1 cellular context compared by ENCODE assay signal in genomic region chr20:25750765-25751696, GRCh38.
TF ChIP-seq lines count a peak whose summit lies in the region.

No MANE protein-coding gene starts in this region.

TF ChIP-seq in HepG2, 621 proteins besides CTCF, POLR2A, EP300 and RAD21 (continued from another document and continues in another):
- TF ChIP-seq GPBP1L1 (CRISPR knock-in tag; IDR thresholded peaks at IDR 0.05) (no peak), IRX3 (CRISPR knock-in tag; IDR thresholded peaks at IDR 0.05; ENCODE audit: borderline replicate concordance, low read depth) (no peak), DDIT3 (CRISPR knock-in tag; IDR thresholded peaks at IDR 0.05) (no peak), KIAA2018 (CRISPR knock-in tag; IDR thresholded peaks at IDR 0.05; ENCODE audit: borderline replicate concordance) (0 out of 2 replicates have a peak, but pooled peaks have one; percentile 22), ZNF318 (CRISPR knock-in tag; IDR thresholded peaks at IDR 0.05) (no peak), ZMYM2 (CRISPR knock-in tag; IDR thresholded peaks at IDR 0.05) (no peak), TOE1 (CRISPR knock-in tag; IDR thresholded peaks at IDR 0.05) (no peak), ZNF609 (CRISPR knock-in tag; IDR thresholded peaks at IDR 0.05; ENCODE audit: borderline replicate concordance) (no peak), ZNF777 (CRISPR knock-in tag; IDR thresholded peaks at IDR 0.05) (no peak; the same call in 1 of the 2 replicates), ZNF253 (CRISPR knock-in tag; IDR thresholded peaks at IDR 0.05; ENCODE audit: borderline replicate concordance) (0 out of 2 replicates have a peak, but pooled peaks have one; percentile 41), ZFY (CRISPR knock-in tag; IDR thresholded peaks at IDR 0.05) (peak; percentile 54; the same call in 1 of the 2 replicates), RARA (CRISPR knock-in tag; IDR thresholded peaks at IDR 0.05) (no peak), ZBTB39 (CRISPR knock-in tag; IDR thresholded peaks at IDR 0.05) (no peak), RARG (CRISPR knock-in tag; IDR thresholded peaks at IDR 0.05; ENCODE audit: low read depth) (no peak), XBP1 (CRISPR knock-in tag; IDR thresholded peaks at IDR 0.05) (no peak), ZNF280D (CRISPR knock-in tag; IDR thresholded peaks at IDR 0.05) (no peak)
